ENCODE assay signal across 28 cellular contexts in genomic region chr1:7174561-7174960, GRCh38.
"Had no signal": no experiment of that assay in that cellular context is flagged by ENCODE, and none has a peak within 500 bp of the region (broad histone marks: within the 10 kb centered on the region; RNA-seq: fewer than 3 reads in every experiment).

No MANE protein-coding gene starts in this region.

- H3K4me1 ChIP-seq: neural progenitor cell, parathyroid adenoma, psoas muscle, right lobe of liver, sigmoid colon, stomach, tibial nerve, upper lobe of left lung had no signal

- H3K9me3 ChIP-seq: neutrophil, ovary, psoas muscle, right lobe of liver, sigmoid colon, stomach, thyroid gland, upper lobe of left lung had no signal

- H3K36me3 ChIP-seq: neural progenitor cell, neutrophil, ovary, right lobe of liver, sigmoid colon, stomach, thoracic aorta, thyroid gland, tibial nerve, upper lobe of left lung had no signal

- H3K9me3 Mint-ChIP-seq: stimulated activated naive CD8-positive, alpha-beta T cell treated with anti-CD3 and anti-CD28 coated beads, Interleukin-15, Interleukin-2, amounts not matched to agents 100 ng/mL and 50 ng/mL, for 24 hours had no signal

- H3K27ac ChIP-seq: neural progenitor cell, neutrophil, ovary, parathyroid adenoma, psoas muscle, right lobe of liver, sigmoid colon, stomach, thoracic aorta, thyroid gland, tibial nerve, upper lobe of left lung had no signal

- H3K27me3 ChIP-seq: neural progenitor cell, ovary, right lobe of liver, thyroid gland, tibial nerve, upper lobe of left lung had no signal

- H3K4me3 Mint-ChIP-seq: naive thymus-derived CD4-positive, alpha-beta T cell; natural killer cell; nephron; neural progenitor cell; stimulated activated effector memory CD8-positive, alpha-beta T cell treated with anti-CD3 and anti-CD28 coated beads, Interleukin-12 subunit alpha, Interleukin-12 subunit beta, amount 100 ng/mL, for 72 hours; stimulated activated naive B cell treated with anti-CD40 and anti-IgM and Interleukin-4, amounts not matched to agents 10 μg/mL and 1 μg/mL and 100 μg/mL, for 72 hours; stimulated activated naive CD8-positive, alpha-beta T cell treated with anti-CD3 and anti-CD28 coated beads, Interleukin-15, Interleukin-2, amounts not matched to agents 100 ng/mL and 50 ng/mL, for 24 hours had no signal

- DNase-seq: naive thymus-derived CD4-positive, alpha-beta T cell; natural killer cell; nucleus accumbens; ovary; psoas muscle; right cardiac atrium; right lobe of liver; sigmoid colon; small intestine; stimulated activated CD4-positive, alpha-beta T cell treated with anti-CD3 and anti-CD28 coated beads, Interleukin-15, amount 100 ng/mL, for 24 hours; stimulated activated CD4-positive, alpha-beta T cell treated with anti-CD3 and anti-CD28 coated beads, Interleukin-2, amount 100 ng/mL, for 24 hours; stimulated activated CD4-positive, alpha-beta T cell treated with anti-CD3 and anti-CD28 coated beads, Interleukin-2, amount 100 ng/mL, for 48 hours; stimulated activated CD4-positive, alpha-beta T cell treated with anti-CD3 and anti-CD28 coated beads, Interleukin-4, amount 100 ng/mL, for 24 hours; stimulated activated naive B cell treated with anti-CD40 and anti-IgM and Interleukin-4, amounts not matched to agents 10 μg/mL and 1 μg/mL and 100 μg/mL, for 72 hours; stimulated activated naive CD4-positive, alpha-beta T cell treated with Interleukin-2 at 50 U/mL for 16 hours; stomach; thyroid gland; trophoblast cell had no signal

- H3K4me3 ChIP-seq: neural progenitor cell, ovary, psoas muscle, right lobe of liver, sigmoid colon, stomach, thoracic aorta, thyroid gland, tibial nerve, upper lobe of left lung had no signal

- H3K27ac Mint-ChIP-seq: naive thymus-derived CD4-positive, alpha-beta T cell; natural killer cell; nephron; neural progenitor cell; progenitor cell of endocrine pancreas; stimulated activated effector memory CD8-positive, alpha-beta T cell treated with anti-CD3 and anti-CD28 coated beads, Interleukin-12 subunit alpha, Interleukin-12 subunit beta, amount 100 ng/mL, for 72 hours; stimulated activated naive B cell treated with anti-CD40 and anti-IgM and Interleukin-4, amounts not matched to agents 10 μg/mL and 1 μg/mL and 100 μg/mL, for 72 hours; stimulated activated naive CD8-positive, alpha-beta T cell treated with anti-CD3 and anti-CD28 coated beads, Interleukin-15, Interleukin-2, amounts not matched to agents 100 ng/mL and 50 ng/mL, for 24 hours had no signal

- H3K36me3 Mint-ChIP-seq: natural killer cell; neural progenitor cell; stimulated activated effector memory CD8-positive, alpha-beta T cell treated with anti-CD3 and anti-CD28 coated beads, Interleukin-12 subunit alpha, Interleukin-12 subunit beta, amount 100 ng/mL, for 72 hours had no signal

- H3K9ac ChIP-seq: neural progenitor cell, parathyroid adenoma had no signal

- H3K4me1 Mint-ChIP-seq: naive thymus-derived CD4-positive, alpha-beta T cell; natural killer cell had no signal

- H3K4me2 ChIP-seq: neural progenitor cell had no signal
